ENCODE assay signal across 18 cellular contexts in the genomic region with DNA sequence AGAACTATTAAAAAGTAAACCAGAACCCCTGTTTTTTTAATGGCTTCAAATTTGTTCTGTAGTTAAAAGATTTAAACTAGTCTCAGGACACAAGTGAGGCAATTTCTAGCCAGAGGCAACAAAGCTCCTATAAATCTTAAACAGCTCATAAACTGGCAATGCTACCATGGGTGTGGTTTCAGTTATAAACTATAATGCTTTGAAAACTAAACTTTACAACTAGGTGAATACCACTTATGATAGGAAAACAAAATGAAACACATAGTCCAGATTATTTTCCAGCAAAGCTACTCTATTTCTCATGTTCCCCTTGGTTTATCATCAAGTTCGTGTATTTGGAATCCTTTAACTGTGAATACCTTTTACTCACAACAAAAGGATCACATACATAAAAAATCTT.
DNase-seq lines count a peak whose midpoint lies in the region; ATAC-seq and TF ChIP-seq lines count a peak whose summit lies in the region.
"Had no signal": no experiment of that assay in that cellular context is flagged by ENCODE, and none has a peak within 500 bp of the region (broad histone marks: within the 10 kb centered on the region; RNA-seq: fewer than 3 reads in every experiment).

No MANE protein-coding gene starts in this region.

- H3K27ac ChIP-seq in mammary epithelial cell (ENCODE audit: insufficient read depth, low read depth, low read length) (peak overlapping the region; percentile 55), suprapubic skin (peak overlapping the region; percentile 87)
- no peak overlapping the region for H3K27ac ChIP-seq in CD8-positive, alpha-beta T cell (ENCODE audit: low read depth, low read length)
- H3K27ac ChIP-seq: upper lobe of right lung had no signal

- H3K27me3 Mint-ChIP-seq in CD8-positive, alpha-beta T cell (ENCODE audit: low read depth), result no peaks in the 10 kb centered on the region
- H3K27me3 Mint-ChIP-seq: activated T-helper 17 cell treated with anti-CD3 and anti-CD28 coated beads, Interleukin-2, amount 50 U/mL, for 72 hours; CD4-positive, CD25-positive, alpha-beta regulatory T cell had no signal

- no peaks in the 10 kb centered on the region for H3K9me3 ChIP-seq in mammary epithelial cell (replicated peaks; ENCODE audit: insufficient read depth, low read length)
- no peaks in the 10 kb centered on the region for H3K9me3 ChIP-seq in suprapubic skin
- no peaks in the 10 kb centered on the region for H3K9me3 ChIP-seq in CD8-positive, alpha-beta T cell (ENCODE audit: low read length)
- H3K9me3 ChIP-seq: esophagus muscularis mucosa, heart left ventricle, upper lobe of right lung had no signal

- no peaks in the 10 kb centered on the region for H3K4me1 Mint-ChIP-seq in CD8-positive, alpha-beta T cell (ENCODE audit: low read depth)
- H3K4me1 Mint-ChIP-seq: activated T-helper 17 cell treated with anti-CD3 and anti-CD28 coated beads, Interleukin-2, amount 50 U/mL, for 72 hours; CD4-positive, CD25-positive, alpha-beta regulatory T cell had no signal

- H3K27ac Mint-ChIP-seq in CD8-positive, alpha-beta T cell, result no peak overlapping the region
- H3K27ac Mint-ChIP-seq: activated T-helper 17 cell treated with anti-CD3 and anti-CD28 coated beads, Interleukin-2, amount 50 U/mL, for 72 hours; CD4-positive, CD25-positive, alpha-beta regulatory T cell had no signal

- in situ Hi-C loops in mammary epithelial cell (cut with MboI; ENCODE audit: low sequenced_read_pairs in 2 of 2), result no loop called here

- whole genome bisulfite sequencing in mammary epithelial cell (ENCODE audit: low coverage, missing lambda C conversion rate), result 0% methylated on average over 1 of the region's 1 CpG
- WGBS in suprapubic skin, result 28% methylated on average over 1 of the region's 1 CpG

- TF ChIP-seq EP300 in suprapubic skin (IDR thresholded peaks at IDR 0.05), result no peak

- H3K36me3 Mint-ChIP-seq in CD8-positive, alpha-beta T cell, result peaks cover 2% of the 10 kb centered on the region
- H3K36me3 Mint-ChIP-seq: CD4-positive, CD25-positive, alpha-beta regulatory T cell had no signal

- H3K36me3 ChIP-seq in mammary epithelial cell (ENCODE audit: insufficient read depth, low read length) (no peaks in the 10 kb centered on the region), suprapubic skin (no peaks in the 10 kb centered on the region)
- no peaks in the 10 kb centered on the region for H3K36me3 ChIP-seq in CD8-positive, alpha-beta T cell (ENCODE audit: insufficient read depth, low read length)
- H3K36me3 ChIP-seq: esophagus muscularis mucosa, heart left ventricle, upper lobe of right lung had no signal

- H3K9me3 Mint-ChIP-seq in CD8-positive, alpha-beta T cell, result no peaks in the 10 kb centered on the region
- H3K9me3 Mint-ChIP-seq: activated T-helper 17 cell treated with anti-CD3 and anti-CD28 coated beads, Interleukin-2, amount 50 U/mL, for 72 hours; CD4-positive, CD25-positive, alpha-beta regulatory T cell had no signal

- no peaks in the 10 kb centered on the region for H3K27me3 ChIP-seq in mammary epithelial cell (ENCODE audit: insufficient read depth, low read length)
- no peaks in the 10 kb centered on the region for H3K27me3 ChIP-seq in suprapubic skin
- H3K27me3 ChIP-seq in CD8-positive, alpha-beta T cell (ENCODE audit: insufficient read depth, low read length), result no peaks in the 10 kb centered on the region
- H3K27me3 ChIP-seq: esophagus muscularis mucosa, heart left ventricle, upper lobe of right lung had no signal

- H3K4me3 Mint-ChIP-seq in CD8-positive, alpha-beta T cell, result no peak overlapping the region
- H3K4me3 Mint-ChIP-seq: activated T-helper 17 cell treated with anti-CD3 and anti-CD28 coated beads, Interleukin-2, amount 50 U/mL, for 72 hours had no signal

- intact Hi-C loops in mammary epithelial cell (cut with micrococcal nuclease), result loop anchor here (5.0 kb wide), 2 partner anchors 35 to 145 kb away; no protein-coding TSS in a partner anchor
- intact Hi-C loops in left colon (cut with DNase I, micrococcal nuclease), result no loop called here
- intact Hi-C loops in CD8-positive, alpha-beta T cell (cut with DNase I, micrococcal nuclease), result no loop called here

- CTCF ChIA-PET in mammary epithelial cell (lab: Charles Lee; ENCODE audit: low non-redundant PET), result no interaction called here
- CTCF ChIA-PET in CD8-positive, alpha-beta T cell (lab: Charles Lee), result no interaction called here

- POLR2A ChIA-PET in CD8-positive, alpha-beta T cell (lab: Charles Lee), result no interaction called here

- H3K4me1 ChIP-seq in mammary epithelial cell (ENCODE audit: insufficient read depth, low read length), result peaks cover 18% of the 10 kb centered on the region
- H3K4me1 ChIP-seq in suprapubic skin, result peaks cover 44% of the 10 kb centered on the region
- H3K4me1 ChIP-seq in CD8-positive, alpha-beta T cell (ENCODE audit: insufficient read depth, low read length), result no peaks in the 10 kb centered on the region
- H3K4me1 ChIP-seq: heart left ventricle, upper lobe of right lung had no signal

- H3K79me2 ChIP-seq in mammary epithelial cell (ENCODE audit: insufficient read depth, low read length), result no peaks in the 10 kb centered on the region

- ATAC-seq in left colon (peak; percentile 57), GM18907 (IDR thresholded peaks at IDR 0.05; ENCODE audit: unreplicated experiment) (no peak)
- ATAC-seq in CD8-positive, alpha-beta T cell, result no peak
- ATAC-seq: activated T-helper 17 cell treated with anti-CD3 and anti-CD28 coated beads, Interleukin-2, amount 50 U/mL, for 72 hours; heart left ventricle; upper lobe of right lung had no signal

- dilution Hi-C loops in mammary epithelial cell (cut with HindIII; ENCODE audit: low sequenced_read_pairs), result no loop called here

- H3K4me3 ChIP-seq in LNCaP clone FGC (ENCODE audit: low read depth, low read length) (no peak overlapping the region; the same call in 1 of the 2 replicates), mammary epithelial cell (replicated peaks in 1 of 3; ENCODE audit: insufficient read depth in 1 of 3, low read depth in 2 of 3, low read length in 3 of 3) (peak overlapping the region in 1 of 3 experiments; percentile 23), suprapubic skin (peak overlapping the region; percentile 18)
- no peak overlapping the region for H3K4me3 ChIP-seq in CD8-positive, alpha-beta T cell (ENCODE audit: low read depth, low read length)
- H3K4me3 ChIP-seq: esophagus muscularis mucosa, heart left ventricle, upper lobe of right lung had no signal

- TF ChIP-seq CTCF in LNCaP clone FGC (IDR thresholded peaks at IDR 0.05; ENCODE audit: control insufficient read depth, extremely low read depth, insufficient read depth) (no peak), mammary epithelial cell (conservative IDR thresholded peaks at IDR 0.05 in 1 of 2, IDR thresholded peaks at IDR 0.05 in 1 of 2; ENCODE audit: extremely low read depth in 1 of 2, insufficient read depth in 1 of 2, low read depth in 1 of 2, low read length in 2 of 2) (no peak), suprapubic skin (IDR thresholded peaks at IDR 0.05) (no peak)
- no peak for TF ChIP-seq CTCF in CD8-positive, alpha-beta T cell (IDR thresholded peaks at IDR 0.05)

- DNase-seq in LNCaP clone FGC (ENCODE audit: low read depth) (peak; percentile 59), mammary epithelial cell (peak; percentile 73), left colon (no peak), suprapubic skin (ENCODE audit: low spot score in 2 of 2) (no peak), amniotic stem cell (lab: John Stamatoyannopoulos, UW) (no peak)
- DNase-seq in central memory CD4-positive, alpha-beta T cell, result no peak
- DNase-seq in CD8-positive, alpha-beta T cell, result no peak
- DNase-seq: activated CD4-positive, CD25-positive, alpha-beta regulatory T cell; CD4-positive, CD25-positive, alpha-beta regulatory T cell; heart left ventricle; KBM-7; SHP77; stimulated activated naive CD4-positive, alpha-beta T cell; T-helper 2 cell; upper lobe of right lung had no signal

- H4K20me1 ChIP-seq in mammary epithelial cell (ENCODE audit: insufficient read depth, low read length), result no peaks in the 10 kb centered on the region

- peak overlapping the region; percentile 71 for H3K4me2 ChIP-seq in mammary epithelial cell (ENCODE audit: insufficient read depth, low read depth, low read length)

- peak overlapping the region; percentile 47 for H2AFZ ChIP-seq in mammary epithelial cell (ENCODE audit: low read depth, low read length)

- no TSS peak for BruUV-seq in mammary epithelial cell (replicated peaks; lab: Mats Ljungman, UMichigan)

- no peak overlapping the region for H3K9ac ChIP-seq in mammary epithelial cell (ENCODE audit: insufficient read depth, low read length)

- no peak for TF ChIP-seq POLR2A in suprapubic skin (IDR thresholded peaks at IDR 0.05)

Comparison
In these comparisons a context has a peak if more than half of its experiments do, and no peak if none do; other contexts are left out.
1. DNase-seq: peak in LNCaP clone FGC (single experiment) and mammary epithelial cell (single experiment); none in left colon (0 of 2), suprapubic skin (0 of 2), central memory CD4-positive, alpha-beta T cell (single experiment), amniotic stem cell (single experiment) and CD8-positive, alpha-beta T cell (0 of 7).